In the genomic region with DNA sequence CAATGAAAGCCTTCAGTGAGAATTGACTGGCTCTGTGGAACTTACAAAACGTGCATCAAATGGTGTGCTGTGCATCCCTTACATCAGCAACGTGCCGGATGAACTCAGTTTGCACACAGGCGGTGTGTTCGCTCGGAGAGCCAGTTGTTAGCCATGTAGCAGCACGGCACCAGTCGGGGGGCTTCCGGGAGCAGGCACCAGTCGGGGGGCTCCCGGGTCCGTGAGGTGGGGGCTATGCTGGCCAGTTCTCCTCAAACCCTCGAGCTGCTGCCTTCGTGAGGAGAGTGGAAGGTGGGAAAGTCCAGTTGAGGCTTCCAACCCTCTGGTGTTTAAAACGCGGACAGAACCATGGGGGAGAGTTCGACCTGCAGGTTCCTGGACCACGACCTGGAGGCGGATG, we compare ENCODE assay signal across 10 cellular contexts. TPM values are rescaled to one million over a fixed set of nuclear protein-coding genes. Genes with fewer than 3 reads are reported as not detected.
"Had no signal": no experiment of that assay in that cellular context is flagged by ENCODE, and none has a peak within 500 bp of the region (broad histone marks: within the 10 kb centered on the region; RNA-seq: fewer than 3 reads in every experiment).

No MANE protein-coding gene starts in this region.

- H3K4me1 Mint-ChIP-seq: IgD-negative memory B cell had no signal

- DNase-seq: GM23248, GOT3, H9, HCEC 1CT, KBM-7 had no signal

- H3K9ac ChIP-seq: GM23248 had no signal

- H3K4me3 Mint-ChIP-seq: IgD-negative memory B cell had no signal

- H3K27ac Mint-ChIP-seq: H9 had no signal

- H3K36me3 Mint-ChIP-seq: IgD-negative memory B cell had no signal

- H2AFZ ChIP-seq: GM23248 had no signal

- H3K27ac ChIP-seq: GM23248, HL-60 had no signal

- ATAC-seq: HepG2 had no signal

- H3K4me3 ChIP-seq: GM23248 had no signal

- FAIRE-seq: H54, HepG2 had no signal

RNA-seq across cellular contexts. Expression of a gene that starts 34.9 kb away (rescaled TPM):
- total RNA-seq: GM23248, HepG2, HT1080 had no signal
- polyA plus RNA-seq: GM23248, HepG2, IgD-negative memory B cell had no signal

RNA-seq across cellular contexts. Expression of a gene that starts 35.1 kb away (rescaled TPM):
- total RNA-seq: HepG2, HT1080 had no signal

RNA-seq across cellular contexts. Expression of a gene that starts 42.6 kb away (rescaled TPM):
- total RNA-seq: GM23248, HepG2 had no signal
- polyA plus RNA-seq: GM23248, HepG2, IgD-negative memory B cell had no signal
